In the genomic region with DNA sequence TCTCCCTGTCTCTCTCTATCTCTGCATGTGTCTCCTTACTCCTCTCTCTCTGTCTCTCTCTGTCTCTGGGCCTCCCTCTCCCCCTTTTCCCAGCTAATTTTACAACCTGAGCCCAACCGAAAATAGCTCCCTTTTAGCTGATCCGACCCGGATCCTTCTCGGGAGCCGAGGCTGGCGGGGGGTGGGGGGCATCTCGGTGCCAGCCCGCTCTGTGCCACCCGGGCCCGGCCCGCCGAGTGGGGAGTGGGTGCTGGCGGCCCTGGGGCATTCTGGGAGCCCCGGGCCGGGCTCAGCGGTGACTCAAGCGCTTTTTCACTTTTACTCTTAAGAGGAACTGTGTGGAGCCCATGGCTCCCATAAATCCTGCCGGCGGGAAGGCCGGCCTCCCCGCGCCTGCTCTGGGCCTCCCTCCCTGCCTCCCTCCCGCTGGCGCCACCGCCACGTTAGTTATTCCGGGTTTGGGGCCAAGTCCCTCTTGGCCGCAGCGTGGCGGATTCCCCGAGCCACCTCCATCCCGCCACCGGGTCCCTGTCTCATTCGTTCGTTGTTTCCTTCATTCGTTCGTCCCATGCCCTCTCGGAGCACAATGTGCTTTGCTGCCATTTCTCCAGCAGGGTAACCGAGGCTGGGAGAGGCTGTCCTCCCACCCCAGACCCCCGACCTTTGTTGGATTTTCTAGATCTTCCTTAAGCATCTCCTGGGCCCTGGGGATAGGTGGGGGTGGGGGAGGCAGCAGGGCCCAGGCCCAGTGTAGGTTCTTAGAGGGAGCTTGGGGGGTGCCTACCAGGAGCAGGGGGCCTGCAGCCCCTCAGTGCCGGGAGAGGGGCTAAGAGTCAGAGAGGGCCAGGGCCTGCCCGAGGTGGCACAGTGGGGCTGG, we compare ENCODE assay signal across 8 cellular contexts. TPM values are rescaled to one million over a fixed set of nuclear protein-coding genes. Genes with fewer than 3 reads are reported as not detected.
DNase-seq lines count a peak whose midpoint lies in the region; ATAC-seq and TF ChIP-seq lines count a peak whose summit lies in the region.

No MANE protein-coding gene starts in this region.

- no peak for DNase-seq in activated CD4-positive, alpha-beta T cell treated with anti-CD3 and anti-CD28 coated beads, Interleukin-2, amount 10 ng/mL, durations not matched to agents 24 days and 14 days
- no peak for DNase-seq in activated CD4-positive, alpha-beta T cell treated with anti-CD3 and anti-CD28 coated beads, Interleukin-2, amount 50 U/mL, for 1 hour
- DNase-seq in left cardiac atrium = peak; percentile 72
- no peak for DNase-seq in retinal pigment epithelial cell (ENCODE audit: low read depth)
- no peak for DNase-seq in iPS-NIHi7 (ENCODE audit: extremely low spot score)

- intact Hi-C loops in activated CD4-positive, alpha-beta T cell treated with anti-CD3 and anti-CD28 coated beads, Interleukin-2, amount 10 ng/mL, durations not matched to agents 24 days and 14 days (cut with micrococcal nuclease) = no loop called here
- intact Hi-C loops in left cardiac atrium (cut with DNase I) = loop anchor here (5.0 kb wide), 2 partner anchors 33 to 38 kb away; no protein-coding TSS in a partner anchor

- peaks cover 27% of the 10 kb centered on the region for H3K27me3 Mint-ChIP-seq in activated CD4-positive, alpha-beta T cell treated with anti-CD3 and anti-CD28 coated beads, Interleukin-2, amount 10 ng/mL, durations not matched to agents 24 days and 14 days
- H3K27me3 Mint-ChIP-seq in activated T-helper 17 cell treated with anti-CD3 and anti-CD28 coated beads, Interleukin-2, amount 50 U/mL, for 72 hours = no peaks in the 10 kb centered on the region

- no peaks in the 10 kb centered on the region for H3K9me3 Mint-ChIP-seq in activated CD4-positive, alpha-beta T cell treated with anti-CD3 and anti-CD28 coated beads, Interleukin-2, amount 10 ng/mL, durations not matched to agents 24 days and 14 days
- H3K9me3 Mint-ChIP-seq in activated T-helper 17 cell treated with anti-CD3 and anti-CD28 coated beads, Interleukin-2, amount 50 U/mL, for 72 hours = no peaks in the 10 kb centered on the region

- TF ChIP-seq CTCF in retinal pigment epithelial cell (conservative IDR thresholded peaks at IDR 0.05; ENCODE audit: low read depth, low read length) = peak; percentile 18

- ATAC-seq in activated T-helper 17 cell treated with anti-CD3 and anti-CD28 coated beads, Interleukin-2, amount 50 U/mL, for 72 hours (replicated peaks) = peak; percentile 55
- ATAC-seq in left cardiac atrium (peak; percentile 9 to 50), GM19467 (IDR thresholded peaks at IDR 0.05; ENCODE audit: unreplicated experiment) (no peak), HG02938 (IDR thresholded peaks at IDR 0.05; ENCODE audit: unreplicated experiment) (no peak)

- H3K4me3 ChIP-seq in retinal pigment epithelial cell (ENCODE audit: low read length) = peak overlapping the region; percentile 39

- H3K36me3 Mint-ChIP-seq in activated CD4-positive, alpha-beta T cell treated with anti-CD3 and anti-CD28 coated beads, Interleukin-2, amount 10 ng/mL, durations not matched to agents 24 days and 14 days (ENCODE audit: low read depth) = no peaks in the 10 kb centered on the region
- H3K36me3 Mint-ChIP-seq in activated T-helper 17 cell treated with anti-CD3 and anti-CD28 coated beads, Interleukin-2, amount 50 U/mL, for 72 hours (ENCODE audit: low read depth) = no peaks in the 10 kb centered on the region

- peak overlapping the region; percentile 38 for H3K4me3 Mint-ChIP-seq in activated CD4-positive, alpha-beta T cell treated with anti-CD3 and anti-CD28 coated beads, Interleukin-2, amount 10 ng/mL, durations not matched to agents 24 days and 14 days
- H3K4me3 Mint-ChIP-seq in activated T-helper 17 cell treated with anti-CD3 and anti-CD28 coated beads, Interleukin-2, amount 50 U/mL, for 72 hours = peak overlapping the region; percentile 61

- H3K4me1 Mint-ChIP-seq in activated CD4-positive, alpha-beta T cell treated with anti-CD3 and anti-CD28 coated beads, Interleukin-2, amount 10 ng/mL, durations not matched to agents 24 days and 14 days = peaks cover 13% of the 10 kb centered on the region
- peaks cover 23% of the 10 kb centered on the region for H3K4me1 Mint-ChIP-seq in activated T-helper 17 cell treated with anti-CD3 and anti-CD28 coated beads, Interleukin-2, amount 50 U/mL, for 72 hours

- H3K27ac Mint-ChIP-seq in activated CD4-positive, alpha-beta T cell treated with anti-CD3 and anti-CD28 coated beads, Interleukin-2, amount 10 ng/mL, durations not matched to agents 24 days and 14 days = no peak overlapping the region
- peak overlapping the region; percentile 70 for H3K27ac Mint-ChIP-seq in activated T-helper 17 cell treated with anti-CD3 and anti-CD28 coated beads, Interleukin-2, amount 50 U/mL, for 72 hours

RNA-seq across cellular contexts. Expression of a gene that starts 3.2 kb away (rescaled TPM):
- total RNA-seq in activated CD4-positive, alpha-beta T cell treated with anti-CD3 and anti-CD28 coated beads, Interleukin-2, amount 10 ng/mL, durations not matched to agents 24 days and 14 days = 16.9 and 19.8 TPM in 2 replicates
- 10 to 100 TPM; 16.7 to 18.1 TPM for total RNA-seq in activated T-helper 17 cell treated with anti-CD3 and anti-CD28 coated beads, Interleukin-2, amount 50 U/mL, for 72 hours
- 100 to 1,000 TPM; 144 to 173 TPM for total RNA-seq in left cardiac atrium

Comparison
In these comparisons a context has a peak if more than half of its experiments do, and no peak if none do; other contexts are left out.
1. ATAC-seq: peak in activated T-helper 17 cell treated with anti-CD3 and anti-CD28 coated beads, Interleukin-2, amount 50 U/mL, for 72 hours (single experiment) and left cardiac atrium (2 of 2); none in GM19467 (single experiment) and HG02938 (single experiment).